8 cellular contexts compared by ENCODE assay signal in the genomic region with DNA sequence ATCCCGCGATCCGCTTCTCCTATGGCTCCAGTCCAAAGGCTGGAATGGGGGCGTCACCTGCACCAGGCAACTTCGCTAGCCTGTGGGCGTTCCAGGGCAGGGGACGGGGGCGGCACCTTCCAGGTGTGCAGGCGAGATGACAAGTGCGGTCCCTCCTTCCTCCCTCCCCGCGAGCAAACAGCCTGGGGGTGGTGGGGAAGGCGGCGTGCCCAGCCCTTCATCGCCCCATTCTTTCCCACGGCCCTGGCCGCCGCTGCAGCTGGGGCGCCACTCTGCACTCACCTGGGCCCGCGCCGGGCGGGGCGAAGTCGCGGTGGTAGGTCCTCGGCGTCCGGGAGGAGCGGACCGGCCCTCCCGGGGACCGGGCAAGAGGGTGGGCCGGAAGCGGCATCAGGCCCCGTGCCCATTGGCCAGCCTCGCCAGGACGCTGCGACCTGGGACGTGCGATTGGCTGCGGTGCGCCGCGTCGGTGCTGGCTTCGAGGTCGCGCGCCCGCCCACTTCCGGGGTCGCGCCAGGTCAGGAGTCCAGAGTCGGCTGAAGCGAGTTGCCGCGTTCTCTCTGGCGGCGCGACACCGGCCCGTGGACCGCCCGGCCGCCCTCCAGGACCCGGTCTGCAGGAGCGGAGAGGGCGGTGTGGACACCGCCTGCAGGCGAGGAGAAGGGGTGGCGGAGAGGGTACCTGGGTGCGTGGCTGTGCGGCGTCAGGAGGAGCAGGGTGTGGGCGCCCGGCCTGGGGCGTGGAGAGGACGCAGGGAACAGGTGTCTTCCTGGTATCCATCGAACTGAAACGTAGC. TPM values are rescaled to one million over a fixed set of nuclear protein-coding genes. Genes with fewer than 3 reads are reported as not detected.
A peak's percentile ranks its signal among the peaks of the same experiment; 100 is the strongest.
DNase-seq lines count a peak whose midpoint lies in the region; ATAC-seq and TF ChIP-seq lines count a peak whose summit lies in the region.

A gene with protein sequence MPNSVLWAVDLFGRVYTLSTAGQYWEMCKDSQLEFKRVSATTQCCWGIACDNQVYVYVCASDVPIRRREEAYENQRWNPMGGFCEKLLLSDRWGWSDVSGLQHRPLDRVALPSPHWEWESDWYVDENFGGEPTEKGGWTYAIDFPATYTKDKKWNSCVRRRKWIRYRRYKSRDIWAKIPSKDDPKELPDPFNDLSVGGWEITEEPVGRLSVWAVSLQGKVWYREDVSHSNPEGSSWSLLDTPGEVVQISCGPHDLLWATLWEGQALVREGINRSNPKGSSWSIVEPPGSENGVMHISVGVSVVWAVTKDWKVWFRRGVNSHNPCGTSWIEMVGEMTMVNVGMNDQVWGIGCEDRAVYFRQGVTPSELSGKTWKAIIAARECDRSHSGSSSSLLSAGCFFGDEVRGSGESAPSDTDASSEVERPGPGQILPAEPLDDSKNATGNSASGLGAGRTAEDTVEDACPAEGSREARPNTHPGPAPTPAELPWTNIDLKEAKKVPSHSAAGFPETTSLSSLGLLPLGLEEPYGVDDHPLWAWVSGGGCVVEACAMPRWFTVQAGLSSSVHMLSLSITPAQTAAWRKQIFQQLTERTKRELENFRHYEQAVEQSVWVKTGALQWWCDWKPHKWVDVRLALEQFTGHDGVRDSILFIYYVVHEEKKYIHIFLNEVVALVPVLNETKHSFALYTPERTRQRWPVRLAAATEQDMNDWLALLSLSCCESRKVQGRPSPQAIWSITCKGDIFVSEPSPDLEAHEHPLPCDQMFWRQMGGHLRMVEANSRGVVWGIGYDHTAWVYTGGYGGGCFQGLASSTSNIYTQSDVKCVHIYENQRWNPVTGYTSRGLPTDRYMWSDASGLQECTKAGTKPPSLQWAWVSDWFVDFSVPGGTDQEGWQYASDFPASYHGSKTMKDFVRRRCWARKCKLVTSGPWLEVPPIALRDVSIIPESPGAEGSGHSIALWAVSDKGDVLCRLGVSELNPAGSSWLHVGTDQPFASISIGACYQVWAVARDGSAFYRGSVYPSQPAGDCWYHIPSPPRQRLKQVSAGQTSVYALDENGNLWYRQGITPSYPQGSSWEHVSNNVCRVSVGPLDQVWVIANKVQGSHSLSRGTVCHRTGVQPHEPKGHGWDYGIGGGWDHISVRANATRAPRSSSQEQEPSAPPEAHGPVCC (minus strand): TSS at position 389 of the 796 bp plus-strand sequence. CDS start 6,086 bp downstream, outside the sequence.

- no peaks in the 10 kb centered on the region for H3K36me3 Mint-ChIP-seq in natural killer cell

- H3K4me3 Mint-ChIP-seq in natural killer cell = peak within 1 kb of the TSS; percentile 94

- peak; percentile 91 to 98 (median 96) for ATAC-seq in natural killer cell

- peak within 1 kb of the TSS; percentile 86 to 99 for H3K27ac Mint-ChIP-seq in natural killer cell

- peaks cover 59 to 62% of the 10 kb centered on the region in 2 donors for H3K4me1 Mint-ChIP-seq in natural killer cell

- intact Hi-C loops in natural killer cell (cut with micrococcal nuclease) = loop anchor here (2.0 to 10.0 kb wide), 2 partner anchors 29 to 117 kb away; a partner anchor contains a TSS

- DNase-seq in Daoy (ENCODE audit: low read depth) (peak; percentile 95), GOT3 (lab: John Stamatoyannopoulos, UW) (peak; percentile 83), LHCN-M2 (ENCODE audit: low read depth) (peak; percentile 88), RPMI8226 (peak; percentile 98), fibroblast of peridontal ligament (ENCODE audit: extremely low read depth) (peak; percentile 82), natural killer cell (peak; percentile 94)
- peak; percentile 62 to 85 for DNase-seq in activated T-helper 1 cell treated with anti-CD3 and anti-CD28 coated beads, Interleukin-2, amount 50 U/mL, for 16 hours (ENCODE audit: low read depth in 1 of 2, low spot score in 1 of 2)
- peak; percentile 87 for DNase-seq in stimulated activated naive CD4-positive, alpha-beta T cell treated with Interleukin-2 at 50 U/mL for 16 hours (lab: John Stamatoyannopoulos, UW)

- H3K27me3 Mint-ChIP-seq in natural killer cell (ENCODE audit: low read depth in 2 of 2) = no peaks in the 10 kb centered on the region

- TF ChIP-seq CTCF in natural killer cell (IDR thresholded peaks at IDR 0.05) = no peak

- H3K9me3 Mint-ChIP-seq in natural killer cell = no peaks in the 10 kb centered on the region

RNA-seq across cellular contexts. Expression of the gene that starts here (rescaled TPM):
- 5.2 and 33.1 TPM in 2 replicates for total RNA-seq in Daoy (2014; rRNA removed; shearing (Covaris generic))
- total RNA-seq in LHCN-M2 (2014; rRNA removed) = 36.5 and 61.1 TPM in 2 replicates
- polyA plus RNA-seq in LHCN-M2 (2012) = 22.5 TPM
- total RNA-seq in natural killer cell = 10 to 100 TPM; 68.8 to 76.7 (median 70.3) TPM

Comparison
In these comparisons a context has a peak if more than half of its experiments do, and no peak if none do; other contexts are left out.
1. Peak in every context shown above with its lines: DNase-seq and ATAC-seq.